Comparison of ENCODE assay signal across 1 cellular context in genomic region chr1:193593355-193593874, GRCh38.
TF ChIP-seq lines count a peak whose summit lies in the region.

No MANE protein-coding gene starts in this region.

TF ChIP-seq in H1, 55 proteins besides CTCF, POLR2A, EP300 and RAD21 (continued from another document):
- TF ChIP-seq TBP (IDR thresholded peaks at IDR 0.05; ENCODE audit: low read depth, low read length), result no peak
- TF ChIP-seq RNF2 (IDR thresholded peaks at IDR 0.05; ENCODE audit: borderline replicate concordance, low read depth, low read length, missing control alignments, poor library complexity, severe bottlenecking), result no peak
- no peak for TF ChIP-seq JUN (IDR thresholded peaks at IDR 0.05; ENCODE audit: low read depth, low read length)
- TF ChIP-seq NRF1 (IDR thresholded peaks at IDR 0.05; ENCODE audit: low read depth, low read length), result no peak
- TF ChIP-seq KDM4A (IDR thresholded peaks at IDR 0.05; ENCODE audit: low read depth, low read length, severe bottlenecking), result no peak
- no peak for TF ChIP-seq POU5F1 (IDR thresholded peaks at IDR 0.05; ENCODE audit: low read depth, low read length)
- no peak for TF ChIP-seq MAFK (IDR thresholded peaks at IDR 0.05; ENCODE audit: low read depth, low read length)
- TF ChIP-seq E2F6 (IDR thresholded peaks at IDR 0.05), result no peak
- TF ChIP-seq HDAC6 (IDR thresholded peaks at IDR 0.05; ENCODE audit: low read depth, low read length), result no peak
- TF ChIP-seq CHD1 (IDR thresholded peaks at IDR 0.05; ENCODE audit: low read depth, low read length), result no peak
- TF ChIP-seq, protein P1, sequence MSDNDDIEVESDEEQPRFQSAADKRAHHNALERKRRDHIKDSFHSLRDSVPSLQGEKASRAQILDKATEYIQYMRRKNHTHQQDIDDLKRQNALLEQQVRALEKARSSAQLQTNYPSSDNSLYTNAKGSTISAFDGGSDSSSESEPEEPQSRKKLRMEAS (IDR thresholded peaks at IDR 0.05), result no peak
- TF ChIP-seq SP4 (IDR thresholded peaks at IDR 0.05; ENCODE audit: low read length), result no peak
- TF ChIP-seq RBBP5 (IDR thresholded peaks at IDR 0.05; ENCODE audit: borderline replicate concordance, low read depth, low read length), result no peak
